In genomic region chr12:127005406-127005805, GRCh38 we compare ENCODE assay signal across 38 cellular contexts.
"Had no signal": no experiment of that assay in that cellular context is flagged by ENCODE, and none has a peak within 500 bp of the region (broad histone marks: within the 10 kb centered on the region; RNA-seq: fewer than 3 reads in every experiment).

No MANE protein-coding gene starts in this region.

- H3K9me3 ChIP-seq: ascending aorta had no signal

- H3K27me3 ChIP-seq: ascending aorta had no signal

- H3K36me3 Mint-ChIP-seq: activated CD4-positive, alpha-beta memory T cell treated with anti-CD3 and anti-CD28 coated beads for 36 hours; activated CD8-positive, alpha-beta memory T cell treated with anti-CD3 and anti-CD28 coated beads, Interleukin-2, amount 10 ng/mL, durations not matched to agents 7 days and 5 days; activated naive CD4-positive, alpha-beta T cell treated with anti-CD3 and anti-CD28 coated beads, Interleukin-2, amount 10 ng/mL, durations not matched to agents 7 days and 5 days; activated naive CD4-positive, alpha-beta T cell treated with anti-CD3 and anti-CD28 coated beads, Interleukin-2, amount 50 U/mL, for 24 hours; activated naive CD8-positive, alpha-beta T cell; activated naive CD8-positive, alpha-beta T cell treated with anti-CD3 and anti-CD28 coated beads, Interleukin-2, amount 10 ng/mL, durations not matched to agents 7 days and 5 days; brain had no signal

- DNase-seq: activated B cell treated with CpG ODN at 0.5 μM for 24 hours; activated CD4-positive, alpha-beta memory T cell treated with anti-CD3 and anti-CD28 coated beads for 36 hours; activated CD4-positive, alpha-beta T cell treated with anti-CD3 and anti-CD28 coated beads for 4 hours; activated CD4-positive, alpha-beta T cell treated with anti-CD3 and anti-CD28 coated beads, Interleukin-2, amount 10 ng/mL, durations not matched to agents 24 days and 14 days; activated CD4-positive, alpha-beta T cell treated with anti-CD3 and anti-CD28 coated beads, Interleukin-2, amount 50 U/mL, for 1 hour; activated CD4-positive, alpha-beta T cell treated with anti-CD3 and anti-CD28 coated beads, Interleukin-2, amount 50 U/mL, for 4 hours; activated CD4-positive, CD25-positive, alpha-beta regulatory T cell treated with anti-CD3 and anti-CD28 coated beads, Interleukin-2, amount 50 U/mL, for 72 hours; activated CD8-positive, alpha-beta memory T cell treated with anti-CD3 and anti-CD28 coated beads for 24 hours; activated CD8-positive, alpha-beta memory T cell treated with anti-CD3 and anti-CD28 coated beads, Interleukin-2, amount 10 ng/mL, durations not matched to agents 7 days and 5 days; activated CD8-positive, alpha-beta memory T cell treated with anti-CD3 and anti-CD28 coated beads, Interleukin-2, amount 50 U/mL, for 48 hours; activated CD8-positive, alpha-beta T cell treated with anti-CD3 and anti-CD28 coated beads for 36 hours; activated effector memory CD4-positive, alpha-beta T cell treated with Interleukin-2 at 50 U/mL for 16 hours; activated gamma-delta T cell; activated naive CD4-positive, alpha-beta T cell treated with anti-CD3 and anti-CD28 coated beads, Interleukin-2, amount 10 ng/mL, durations not matched to agents 7 days and 5 days; activated naive CD4-positive, alpha-beta T cell treated with Interleukin-2 at 50 U/mL for 16 hours; activated naive CD8-positive, alpha-beta T cell treated with anti-CD3 and anti-CD28 coated beads, Interleukin-2, amount 10 ng/mL, durations not matched to agents 7 days and 5 days; activated naive CD8-positive, alpha-beta T cell treated with anti-CD3 and anti-CD28 coated beads, Interleukin-2, amount 50 U/mL, for 24 hours; activated T-cell treated with anti-CD3 and anti-CD28 coated beads, Interleukin-2, amount 50 U/mL, for 24 hours; activated T-cell treated with anti-CD3 and anti-CD28 coated beads, Interleukin-2, amount 50 U/mL, for 48 hours; amygdala; anterior cingulate cortex; caudate nucleus; cerebellar nuclear complex; T-helper 1 cell; T-helper 2 cell; T-helper 9 cell had no signal

- H3K4me3 Mint-ChIP-seq: activated B cell treated with CpG ODN at 0.5 μM for 24 hours; activated CD4-positive, alpha-beta memory T cell treated with anti-CD3 and anti-CD28 coated beads for 36 hours; activated CD4-positive, alpha-beta T cell treated with anti-CD3 and anti-CD28 coated beads, Interleukin-2, amount 10 ng/mL, durations not matched to agents 24 days and 14 days; activated CD8-positive, alpha-beta memory T cell treated with anti-CD3 and anti-CD28 coated beads, Interleukin-2, amount 10 ng/mL, durations not matched to agents 7 days and 5 days; activated CD8-positive, alpha-beta T cell treated with anti-CD3 and anti-CD28 coated beads for 36 hours; activated naive CD4-positive, alpha-beta T cell treated with anti-CD3 and anti-CD28 coated beads, Interleukin-2, amount 10 ng/mL, durations not matched to agents 7 days and 5 days; activated naive CD4-positive, alpha-beta T cell treated with anti-CD3 and anti-CD28 coated beads, Interleukin-2, amount 50 U/mL, for 24 hours; activated naive CD8-positive, alpha-beta T cell; activated naive CD8-positive, alpha-beta T cell treated with anti-CD3 and anti-CD28 coated beads, Interleukin-2, amount 10 ng/mL, durations not matched to agents 7 days and 5 days; activated naive CD8-positive, alpha-beta T cell treated with anti-CD3 and anti-CD28 coated beads, Interleukin-2, amount 50 U/mL, for 24 hours; activated T-cell treated with anti-CD3 and anti-CD28 coated beads, Interleukin-2, amount 50 U/mL, for 24 hours; brain; central memory CD8-positive, alpha-beta T cell; T-helper 1 cell treated with Interleukin-12 subunit alpha and Interleukin-12 subunit beta and Interleukin-4 antibody, amounts not matched to agents 30 μg/mL and 1 μg/mL, for 36 hours; T-helper 2 cell treated with Interferon-gamma antibody and Interleukin-4, amounts not matched to agents 5 μg/mL and 100 μg/mL, for 36 hours had no signal

- H3K27me3 Mint-ChIP-seq: activated B cell treated with CpG ODN at 0.5 μM for 24 hours; activated CD4-positive, alpha-beta T cell treated with anti-CD3 and anti-CD28 coated beads, Interleukin-2, amount 10 ng/mL, durations not matched to agents 24 days and 14 days; activated CD8-positive, alpha-beta memory T cell treated with anti-CD3 and anti-CD28 coated beads, Interleukin-2, amount 10 ng/mL, durations not matched to agents 7 days and 5 days; activated CD8-positive, alpha-beta T cell treated with anti-CD3 and anti-CD28 coated beads for 36 hours; activated naive CD4-positive, alpha-beta T cell treated with anti-CD3 and anti-CD28 coated beads, Interleukin-2, amount 10 ng/mL, durations not matched to agents 7 days and 5 days; activated naive CD4-positive, alpha-beta T cell treated with anti-CD3 and anti-CD28 coated beads, Interleukin-2, amount 50 U/mL, for 24 hours; activated naive CD8-positive, alpha-beta T cell treated with anti-CD3 and anti-CD28 coated beads, Interleukin-2, amount 10 ng/mL, durations not matched to agents 7 days and 5 days; activated naive CD8-positive, alpha-beta T cell treated with anti-CD3 and anti-CD28 coated beads, Interleukin-2, amount 50 U/mL, for 24 hours; brain had no signal

- H3K27ac Mint-ChIP-seq: activated B cell treated with CpG ODN at 0.5 μM for 24 hours; activated CD4-positive, alpha-beta memory T cell treated with anti-CD3 and anti-CD28 coated beads for 36 hours; activated CD4-positive, alpha-beta T cell treated with anti-CD3 and anti-CD28 coated beads, Interleukin-2, amount 10 ng/mL, durations not matched to agents 24 days and 14 days; activated CD8-positive, alpha-beta memory T cell treated with anti-CD3 and anti-CD28 coated beads, Interleukin-2, amount 10 ng/mL, durations not matched to agents 7 days and 5 days; activated CD8-positive, alpha-beta T cell treated with anti-CD3 and anti-CD28 coated beads for 36 hours; activated naive CD4-positive, alpha-beta T cell treated with anti-CD3 and anti-CD28 coated beads, Interleukin-2, amount 10 ng/mL, durations not matched to agents 7 days and 5 days; activated naive CD4-positive, alpha-beta T cell treated with anti-CD3 and anti-CD28 coated beads, Interleukin-2, amount 50 U/mL, for 24 hours; activated naive CD8-positive, alpha-beta T cell; activated naive CD8-positive, alpha-beta T cell treated with anti-CD3 and anti-CD28 coated beads, Interleukin-2, amount 10 ng/mL, durations not matched to agents 7 days and 5 days; activated naive CD8-positive, alpha-beta T cell treated with anti-CD3 and anti-CD28 coated beads, Interleukin-2, amount 50 U/mL, for 24 hours; activated T-cell treated with anti-CD3 and anti-CD28 coated beads, Interleukin-2, amount 50 U/mL, for 24 hours; activated T-helper 2 cell treated with anti-CD3 and anti-CD28 coated beads, Interferon-gamma antibody, Interleukin-2, Interleukin-4, amounts not matched to agents 10 μg/mL and 5 μg/mL and 100 μg/mL, durations not matched to agents 14 hours and 24 hours and 36 hours; brain; T-helper 1 cell treated with Interleukin-12 subunit alpha and Interleukin-12 subunit beta and Interleukin-4 antibody, amounts not matched to agents 30 μg/mL and 1 μg/mL, for 36 hours; T-helper 2 cell treated with Interferon-gamma antibody and Interleukin-4, amounts not matched to agents 5 μg/mL and 100 μg/mL, for 36 hours had no signal

- H3K4me1 Mint-ChIP-seq: activated B cell treated with CpG ODN at 0.5 μM for 24 hours; activated CD4-positive, alpha-beta T cell treated with anti-CD3 and anti-CD28 coated beads, Interleukin-2, amount 10 ng/mL, durations not matched to agents 24 days and 14 days; activated CD8-positive, alpha-beta memory T cell treated with anti-CD3 and anti-CD28 coated beads, Interleukin-2, amount 10 ng/mL, durations not matched to agents 7 days and 5 days; activated naive CD4-positive, alpha-beta T cell treated with anti-CD3 and anti-CD28 coated beads, Interleukin-2, amount 10 ng/mL, durations not matched to agents 7 days and 5 days; activated naive CD4-positive, alpha-beta T cell treated with anti-CD3 and anti-CD28 coated beads, Interleukin-2, amount 50 U/mL, for 24 hours; activated naive CD8-positive, alpha-beta T cell treated with anti-CD3 and anti-CD28 coated beads, Interleukin-2, amount 10 ng/mL, durations not matched to agents 7 days and 5 days; activated naive CD8-positive, alpha-beta T cell treated with anti-CD3 and anti-CD28 coated beads, Interleukin-2, amount 50 U/mL, for 24 hours; brain; central memory CD8-positive, alpha-beta T cell had no signal

- H3K4me1 ChIP-seq: ascending aorta had no signal

- ATAC-seq: activated CD8-positive, alpha-beta memory T cell treated with anti-CD3 and anti-CD28 coated beads, Interleukin-2, amount 10 ng/mL, durations not matched to agents 7 days and 5 days; activated CD8-positive, alpha-beta T cell treated with anti-CD3 and anti-CD28 coated beads for 36 hours; activated naive CD8-positive, alpha-beta T cell treated with anti-CD3 and anti-CD28 coated beads, Interleukin-2, amount 50 U/mL, for 24 hours had no signal

- H3K4me3 ChIP-seq: ascending aorta, cardiac muscle cell had no signal

- H3K27ac ChIP-seq: ascending aorta, cardiac muscle cell, VCaP had no signal

- H3K36me3 ChIP-seq: ascending aorta, cardiac muscle cell had no signal

- FAIRE-seq: bronchial epithelial cell, TTC549 had no signal

- H3K9me3 Mint-ChIP-seq: activated CD4-positive, alpha-beta memory T cell treated with anti-CD3 and anti-CD28 coated beads for 36 hours; activated CD4-positive, alpha-beta T cell treated with anti-CD3 and anti-CD28 coated beads, Interleukin-2, amount 10 ng/mL, durations not matched to agents 24 days and 14 days; activated CD8-positive, alpha-beta T cell treated with anti-CD3 and anti-CD28 coated beads for 36 hours; activated naive CD4-positive, alpha-beta T cell treated with anti-CD3 and anti-CD28 coated beads, Interleukin-2, amount 10 ng/mL, durations not matched to agents 7 days and 5 days; activated naive CD4-positive, alpha-beta T cell treated with anti-CD3 and anti-CD28 coated beads, Interleukin-2, amount 50 U/mL, for 24 hours; activated naive CD8-positive, alpha-beta T cell treated with anti-CD3 and anti-CD28 coated beads, Interleukin-2, amount 10 ng/mL, durations not matched to agents 7 days and 5 days; activated naive CD8-positive, alpha-beta T cell treated with anti-CD3 and anti-CD28 coated beads, Interleukin-2, amount 50 U/mL, for 24 hours; activated T-cell treated with anti-CD3 and anti-CD28 coated beads, Interleukin-2, amount 50 U/mL, for 24 hours; activated T-helper 2 cell treated with anti-CD3 and anti-CD28 coated beads, Interferon-gamma antibody, Interleukin-2, Interleukin-4, amounts not matched to agents 10 μg/mL and 5 μg/mL and 100 μg/mL, durations not matched to agents 14 hours and 24 hours and 36 hours; central memory CD8-positive, alpha-beta T cell; T-helper 1 cell treated with Interleukin-12 subunit alpha and Interleukin-12 subunit beta and Interleukin-4 antibody, amounts not matched to agents 30 μg/mL and 1 μg/mL, for 36 hours; T-helper 2 cell treated with Interferon-gamma antibody and Interleukin-4, amounts not matched to agents 5 μg/mL and 100 μg/mL, for 36 hours had no signal
